Comparison of ENCODE assay signal across 15 cellular contexts in the genomic region with DNA sequence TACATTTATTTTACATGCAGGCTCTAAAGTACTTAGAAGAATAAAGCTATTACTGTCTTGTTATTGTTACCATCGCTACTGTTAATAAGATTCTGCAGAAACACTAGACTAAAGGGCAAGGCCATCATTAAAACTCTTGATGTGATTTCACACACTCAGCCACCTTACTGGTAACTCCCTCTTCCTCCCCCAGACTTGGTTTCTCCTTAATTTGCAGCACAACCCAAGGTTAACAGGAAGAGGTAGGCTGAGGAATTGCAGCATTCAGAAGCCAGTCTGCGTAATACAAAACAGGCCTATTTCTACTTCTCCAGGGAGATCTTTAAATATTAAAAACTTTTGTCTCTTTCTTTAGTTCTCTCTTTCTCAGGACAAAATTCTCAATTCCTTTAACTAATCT.
DNase-seq lines count a peak whose midpoint lies in the region; ATAC-seq and TF ChIP-seq lines count a peak whose summit lies in the region.
"Had no signal": no experiment of that assay in that cellular context is flagged by ENCODE, and none has a peak within 500 bp of the region (broad histone marks: within the 10 kb centered on the region; RNA-seq: fewer than 3 reads in every experiment).

No MANE protein-coding gene starts in this region.

- H3K4me1 ChIP-seq in IMR-90 (ENCODE audit: control insufficient read depth, insufficient read depth, low read length) (no peaks in the 10 kb centered on the region), upper lobe of right lung (no peaks in the 10 kb centered on the region), esophagus muscularis mucosa (peaks cover 0 to 6% (median 5%) of the 10 kb centered on the region in 4 donors), right lobe of liver (no peaks in the 10 kb centered on the region)

- no peak overlapping the region for H3K4me2 ChIP-seq in IMR-90 (ENCODE audit: low read depth, low read length)

- intact Hi-C loops in IMR-90 (cut with micrococcal nuclease) (no loop called here), left colon (cut with DNase I, micrococcal nuclease) (no loop called here), upper lobe of right lung (cut with DNase I) (no loop called here), esophagus muscularis mucosa (cut with DNase I) (no loop called here), right lobe of liver (cut with DNase I) (no loop called here)

- in situ Hi-C loops in IMR-90 (cut with MboI; ENCODE audit: low sequenced_read_pairs), result no loop called here

- CTCF ChIA-PET in IMR-90 (lab: Yijun Ruan, JAX), result interaction anchor here (0.6 kb wide), 1 partner anchor 1670 kb away, joined by 9 read pairs; no protein-coding TSS in a partner anchor

- TF ChIP-seq EP300 in esophagus muscularis mucosa (IDR thresholded peaks at IDR 0.05), result no peak

- no peak overlapping the region for H2BK20ac ChIP-seq in IMR-90 (ENCODE audit: low read depth, low read length)

- H4K91ac ChIP-seq in IMR-90 (ENCODE audit: insufficient read depth, low read depth, low read length), result no peak overlapping the region

- no peak overlapping the region for H3K56ac ChIP-seq in IMR-90 (ENCODE audit: extremely low read depth, insufficient read depth, low read length)

- no peak overlapping the region for H4K8ac ChIP-seq in IMR-90 (ENCODE audit: low read depth in 2 of 2, low read length in 2 of 2)

- H2BK5ac ChIP-seq in IMR-90 (ENCODE audit: low read depth, low read length, poor library complexity, severe bottlenecking), result no peak overlapping the region

- no peak overlapping the region for H4K5ac ChIP-seq in IMR-90 (ENCODE audit: low read depth, low read length)

- WGBS in IMR-90 (ENCODE audit: extremely low coverage in 2 of 2, insufficient read length in 1 of 2), 2 experiments, result no CpG with 5 or more reads among the region's 2 CpGs
- WGBS in esophagus muscularis mucosa, result 86% methylated on average over 2 of the region's 2 CpGs
- WGBS in right lobe of liver (ENCODE audit: insufficient coverage, low coverage, low lambda C conversion rate, missing lambda C conversion rate), result 100% methylated on average over 2 of the region's 2 CpGs

- DNase-seq in SKM-1 treated with dmso at 0.1 percent for 144 hours (lab: John Stamatoyannopoulos, UW; ENCODE audit: unreplicated experiment) (peak; percentile 14), SKM-1 (lab: John Stamatoyannopoulos, UW; ENCODE audit: unreplicated experiment) (no peak), IMR-90 (no peak), left colon (no peak), upper lobe of right lung (no peak), MG63 (no peak), esophagus muscularis mucosa (ENCODE audit: extremely low spot score) (no peak), right lobe of liver (no peak)
- DNase-seq: C1 segment of cervical spinal cord; CD4-positive, alpha-beta memory T cell; DMS79; EL; HCEC 1CT; HFFc6 had no signal

- H2AK9ac ChIP-seq in IMR-90 (replicated peaks; ENCODE audit: low read depth, low read length, poor library complexity), result no peak overlapping the region

- no TSS peak for BruUV-seq in IMR-90 (replicated peaks; lab: Mats Ljungman, UMichigan)

- H3K4me3 ChIP-seq in IMR-90 (ENCODE audit: insufficient read depth, low read depth, low read length), result no peak overlapping the region
- no peak overlapping the region for H3K4me3 ChIP-seq in upper lobe of right lung
- no peak overlapping the region for H3K4me3 ChIP-seq in MG63
- no peak overlapping the region for H3K4me3 ChIP-seq in esophagus muscularis mucosa
- H3K4me3 ChIP-seq in right lobe of liver, result no peak overlapping the region

- dilution Hi-C loops in IMR-90 (cut with HindIII; ENCODE audit: low sequenced_read_pairs, unreplicated experiment), result no loop called here

- H3K27me3 ChIP-seq in IMR-90 (ENCODE audit: control insufficient read depth, insufficient read depth, low read length) (no peaks in the 10 kb centered on the region), upper lobe of right lung (no peaks in the 10 kb centered on the region), MG63 (no peaks in the 10 kb centered on the region), esophagus muscularis mucosa (no peaks in the 10 kb centered on the region), right lobe of liver (no peaks in the 10 kb centered on the region)

- no peak overlapping the region for H3K4ac ChIP-seq in IMR-90 (ENCODE audit: low read depth, low read length)

- H3K18ac ChIP-seq in IMR-90 (ENCODE audit: low read depth, low read length), result no peak overlapping the region

- H3K36me3 ChIP-seq in IMR-90 (ENCODE audit: control insufficient read depth, insufficient read depth, low read length) (no peaks in the 10 kb centered on the region), upper lobe of right lung (no peaks in the 10 kb centered on the region), MG63 (no peaks in the 10 kb centered on the region), esophagus muscularis mucosa (no peaks in the 10 kb centered on the region), right lobe of liver (no peaks in the 10 kb centered on the region)

- no peak for TF ChIP-seq RAD21 in IMR-90 (IDR thresholded peaks at IDR 0.05; ENCODE audit: low read length)

- H2BK15ac ChIP-seq in IMR-90 (ENCODE audit: low read depth, low read length), result 0 out of 3 replicates have a peak overlapping the region, but pooled peaks have one; percentile 70

- no peaks in the 10 kb centered on the region for H4K20me1 ChIP-seq in IMR-90 (ENCODE audit: insufficient read depth, low read length)

- ATAC-seq in IMR-90 (ENCODE audit: low read depth) (no peak), left colon (peak; percentile 36), upper lobe of right lung (peak; percentile 62), right lobe of liver (no peak)
- ATAC-seq: HepG2 had no signal

- POLR2A ChIA-PET in IMR-90 (lab: Charles Lee; ENCODE audit: unreplicated experiment), result no interaction called here

- no peak overlapping the region; the same call in 1 of the 2 replicates for H3K14ac ChIP-seq in IMR-90 (replicated peaks; ENCODE audit: low read depth, low read length)

- no peak overlapping the region for H2AK5ac ChIP-seq in IMR-90 (ENCODE audit: low read depth, low read length)

- H2BK120ac ChIP-seq in IMR-90 (ENCODE audit: low read depth, low read length), result no peak overlapping the region

- no peak overlapping the region for H3K9ac ChIP-seq in IMR-90 (ENCODE audit: low read depth, low read length)

- H3K27ac ChIP-seq in IMR-90 (ENCODE audit: insufficient read depth, low read length) (no peak overlapping the region), upper lobe of right lung (no peak overlapping the region), esophagus muscularis mucosa (replicated peaks in 1 of 4) (no peak overlapping the region), right lobe of liver (no peak overlapping the region)

- no peak for TF ChIP-seq POLR2A in IMR-90 (IDR thresholded peaks at IDR 0.05; ENCODE audit: low read depth, low read length)
- TF ChIP-seq POLR2A in esophagus muscularis mucosa (IDR thresholded peaks at IDR 0.05; ENCODE audit: low read depth), result no peak
- no peak for TF ChIP-seq POLR2A in right lobe of liver (IDR thresholded peaks at IDR 0.05)

- no peak overlapping the region for H2AFZ ChIP-seq in IMR-90 (replicated peaks; ENCODE audit: low read length, poor library complexity)

- H3K9me1 ChIP-seq in IMR-90 (ENCODE audit: insufficient read depth, low read length), result no peaks in the 10 kb centered on the region

- H3K9me3 ChIP-seq in IMR-90 (ENCODE audit: control insufficient read depth, insufficient read depth, low read length) (no peaks in the 10 kb centered on the region), upper lobe of right lung (no peaks in the 10 kb centered on the region), MG63 (no peaks in the 10 kb centered on the region), esophagus muscularis mucosa (no peaks in the 10 kb centered on the region), right lobe of liver (no peaks in the 10 kb centered on the region)

- H3K23ac ChIP-seq in IMR-90 (ENCODE audit: low read depth, low read length), result no peak overlapping the region

- H3K79me1 ChIP-seq in IMR-90 (ENCODE audit: low read depth in 1 of 2, low read length in 2 of 2), result no peaks in the 10 kb centered on the region

- no peak for TF ChIP-seq CTCF in IMR-90 (conservative IDR thresholded peaks at IDR 0.05; ENCODE audit: low read depth, low read length)
- TF ChIP-seq CTCF in upper lobe of right lung (IDR thresholded peaks at IDR 0.05), result no peak
- no peak for TF ChIP-seq CTCF in esophagus muscularis mucosa (IDR thresholded peaks at IDR 0.05)
- no peak for TF ChIP-seq CTCF in right lobe of liver (IDR thresholded peaks at IDR 0.05)

TF ChIP-seq in IMR-90, 13 proteins besides CTCF, POLR2A, EP300 and RAD21 (continues in another document):
- TF ChIP-seq, protein P1, sequence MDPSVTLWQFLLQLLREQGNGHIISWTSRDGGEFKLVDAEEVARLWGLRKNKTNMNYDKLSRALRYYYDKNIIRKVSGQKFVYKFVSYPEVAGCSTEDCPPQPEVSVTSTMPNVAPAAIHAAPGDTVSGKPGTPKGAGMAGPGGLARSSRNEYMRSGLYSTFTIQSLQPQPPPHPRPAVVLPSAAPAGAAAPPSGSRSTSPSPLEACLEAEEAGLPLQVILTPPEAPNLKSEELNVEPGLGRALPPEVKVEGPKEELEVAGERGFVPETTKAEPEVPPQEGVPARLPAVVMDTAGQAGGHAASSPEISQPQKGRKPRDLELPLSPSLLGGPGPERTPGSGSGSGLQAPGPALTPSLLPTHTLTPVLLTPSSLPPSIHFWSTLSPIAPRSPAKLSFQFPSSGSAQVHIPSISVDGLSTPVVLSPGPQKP (IDR thresholded peaks at IDR 0.05; ENCODE audit: borderline replicate concordance, low read depth, low read length), result no peak
- TF ChIP-seq BHLHE40 (IDR thresholded peaks at IDR 0.05; ENCODE audit: low read depth, low read length) (no peak), RCOR1 (IDR thresholded peaks at IDR 0.05; ENCODE audit: insufficient replicate concordance, low read length) (no peak), CEBPB (IDR thresholded peaks at IDR 0.05; ENCODE audit: low read depth, low read length) (no peak), NFE2L2 (IDR thresholded peaks at IDR 0.05; ENCODE audit: low read depth, low read length) (no peak), RFX5 (IDR thresholded peaks at IDR 0.05; ENCODE audit: low read depth, low read length) (no peak), MAZ (IDR thresholded peaks at IDR 0.05; ENCODE audit: borderline replicate concordance, low read depth, low read length) (no peak), FOS (IDR thresholded peaks at IDR 0.05; ENCODE audit: low read depth, low read length) (no peak), MXI1 (IDR thresholded peaks at IDR 0.05; ENCODE audit: borderline replicate concordance, low read depth, low read length) (no peak), SMC3 (IDR thresholded peaks at IDR 0.05; ENCODE audit: low read depth, low read length) (no peak), MAFK (IDR thresholded peaks at IDR 0.05; ENCODE audit: low read depth, low read length) (no peak)
- TF ChIP-seq, protein P2, sequence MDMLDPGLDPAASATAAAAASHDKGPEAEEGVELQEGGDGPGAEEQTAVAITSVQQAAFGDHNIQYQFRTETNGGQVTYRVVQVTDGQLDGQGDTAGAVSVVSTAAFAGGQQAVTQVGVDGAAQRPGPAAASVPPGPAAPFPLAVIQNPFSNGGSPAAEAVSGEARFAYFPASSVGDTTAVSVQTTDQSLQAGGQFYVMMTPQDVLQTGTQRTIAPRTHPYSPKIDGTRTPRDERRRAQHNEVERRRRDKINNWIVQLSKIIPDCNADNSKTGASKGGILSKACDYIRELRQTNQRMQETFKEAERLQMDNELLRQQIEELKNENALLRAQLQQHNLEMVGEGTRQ (IDR thresholded peaks at IDR 0.05; ENCODE audit: low read depth, low read length), result no peak

Comparison
In these comparisons a context has a peak if more than half of its experiments do, and no peak if none do; other contexts are left out.
1. ATAC-seq: peak in left colon (single experiment) and upper lobe of right lung (single experiment); none in IMR-90 (single experiment) and right lobe of liver (0 of 4).